In the genomic region with DNA sequence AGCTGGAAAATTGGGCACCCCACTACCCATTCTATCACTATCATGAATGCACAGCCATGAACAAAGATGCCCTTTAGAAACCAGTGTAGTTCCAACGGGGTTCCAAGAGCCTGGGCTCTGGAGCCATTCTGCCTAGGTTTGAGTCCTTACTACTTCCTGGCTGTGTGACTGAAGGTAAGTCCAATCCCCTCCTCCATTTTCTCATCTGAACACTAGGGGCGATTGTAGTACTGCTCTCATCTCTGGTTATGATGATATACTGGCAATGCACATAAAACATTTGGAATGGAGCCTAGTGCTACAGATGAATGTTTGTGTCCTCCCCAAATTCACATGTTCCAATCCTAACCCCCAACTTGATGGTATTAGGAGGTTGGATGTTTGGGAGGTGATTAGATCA, we compare ENCODE assay signal across 24 cellular contexts. TPM values are rescaled to one million over a fixed set of nuclear protein-coding genes. Genes with fewer than 3 reads are reported as not detected.
A peak's percentile ranks its signal among the peaks of the same experiment; 100 is the strongest.
DNase-seq lines count a peak whose midpoint lies in the region; ATAC-seq, FAIRE-seq and TF ChIP-seq lines count a peak whose summit lies in the region.
"Had no signal": no experiment of that assay in that cellular context is flagged by ENCODE, and none has a peak within 500 bp of the region (broad histone marks: within the 10 kb centered on the region; RNA-seq: fewer than 3 reads in every experiment).

No MANE protein-coding gene starts in this region.

- H3K4me3 Mint-ChIP-seq in activated CD4-positive, alpha-beta T cell treated with anti-CD3 and anti-CD28 coated beads for 36 hours, result no peak overlapping the region
- no peak overlapping the region for H3K4me3 Mint-ChIP-seq in HFFc6
- H3K4me3 Mint-ChIP-seq: activated naive CD4-positive, alpha-beta T cell treated with anti-CD3 and anti-CD28 coated beads, Interleukin-2, amount 10 ng/mL, durations not matched to agents 7 days and 5 days; nephron had no signal

- H3K4me1 Mint-ChIP-seq in activated CD4-positive, alpha-beta T cell treated with anti-CD3 and anti-CD28 coated beads for 36 hours, result peaks cover 2% of the 10 kb centered on the region
- H3K4me1 Mint-ChIP-seq in HFFc6 (ENCODE audit: low read depth), result peaks cover 31% of the 10 kb centered on the region
- H3K4me1 Mint-ChIP-seq: activated naive CD4-positive, alpha-beta T cell treated with anti-CD3 and anti-CD28 coated beads, Interleukin-2, amount 10 ng/mL, durations not matched to agents 7 days and 5 days; nephron had no signal

- FAIRE-seq in urothelium cell line (lab: Jason Lieb, UNC), result peak; percentile 40
- FAIRE-seq: H1, keratinocyte had no signal

- CTCF ChIA-PET in activated CD4-positive, alpha-beta T cell treated with anti-CD3 and anti-CD28 coated beads for 36 hours (lab: Charles Lee), result interaction anchor here (0.6 to 1.6 kb wide), 5 partner anchors 10 to 456 kb away, joined by 3 to 6 read pairs (median 3); no protein-coding TSS in a partner anchor

- no peaks in the 10 kb centered on the region for H3K9me3 Mint-ChIP-seq in activated CD4-positive, alpha-beta T cell treated with anti-CD3 and anti-CD28 coated beads for 36 hours (ENCODE audit: low read depth)
- H3K9me3 Mint-ChIP-seq in HFFc6, result no peaks in the 10 kb centered on the region
- H3K9me3 Mint-ChIP-seq: activated naive CD4-positive, alpha-beta T cell treated with anti-CD3 and anti-CD28 coated beads, Interleukin-2, amount 10 ng/mL, durations not matched to agents 7 days and 5 days; nephron had no signal

- peaks cover 2% of the 10 kb centered on the region for H3K27me3 Mint-ChIP-seq in activated CD4-positive, alpha-beta T cell treated with anti-CD3 and anti-CD28 coated beads for 36 hours
- peaks cover 19% of the 10 kb centered on the region for H3K27me3 Mint-ChIP-seq in HFFc6 (ENCODE audit: insufficient read depth)

- no peaks in the 10 kb centered on the region for H3K36me3 Mint-ChIP-seq in activated CD4-positive, alpha-beta T cell treated with anti-CD3 and anti-CD28 coated beads for 36 hours (ENCODE audit: low read depth)
- no peaks in the 10 kb centered on the region for H3K36me3 Mint-ChIP-seq in HFFc6 (ENCODE audit: low read depth)
- H3K36me3 Mint-ChIP-seq: activated naive CD4-positive, alpha-beta T cell treated with anti-CD3 and anti-CD28 coated beads, Interleukin-2, amount 10 ng/mL, durations not matched to agents 7 days and 5 days had no signal

- 0 out of 2 replicates have a peak, but pooled peaks have one; percentile 10 for TF ChIP-seq CTCF in HFFc6 (IDR thresholded peaks at IDR 0.05)

- ATAC-seq in activated CD4-positive, alpha-beta T cell treated with anti-CD3 and anti-CD28 coated beads for 36 hours, result peak; percentile 44
- no peak for ATAC-seq in GM18505 (IDR thresholded peaks at IDR 0.05; ENCODE audit: unreplicated experiment)
- ATAC-seq: body of pancreas, esophagus mucosa had no signal

- no peak overlapping the region for H3K27ac Mint-ChIP-seq in activated CD4-positive, alpha-beta T cell treated with anti-CD3 and anti-CD28 coated beads for 36 hours
- no peak overlapping the region for H3K27ac Mint-ChIP-seq in HFFc6
- H3K27ac Mint-ChIP-seq: activated naive CD4-positive, alpha-beta T cell treated with anti-CD3 and anti-CD28 coated beads, Interleukin-2, amount 10 ng/mL, durations not matched to agents 7 days and 5 days; nephron had no signal

- DNase-seq in activated CD4-positive, alpha-beta T cell treated with anti-CD3 and anti-CD28 coated beads for 36 hours, result no peak
- DNase-seq in activated CD4-positive, alpha-beta T cell treated with anti-CD3 and anti-CD28 coated beads, Interleukin-2, amount 50 U/mL, for 4 hours, result no peak
- DNase-seq in HFFc6 (no peak), SW480 (ENCODE audit: low spot score) (peak; percentile 17), urothelium cell line (ENCODE audit: low spot score) (no peak), NCI-H226 (no peak), cardiac septum (ENCODE audit: low spot score) (no peak)
- DNase-seq: activated CD4-positive, CD25-positive, alpha-beta regulatory T cell treated with anti-CD3 and anti-CD28 coated beads, Interleukin-2, amount 50 U/mL, for 72 hours; activated naive CD4-positive, alpha-beta T cell treated with anti-CD3 and anti-CD28 coated beads, Interleukin-2, amount 10 ng/mL, durations not matched to agents 7 days and 5 days; body of pancreas; DMS79 treated with DMSO at 0.1 percent for 48 hours; dorsolateral prefrontal cortex; mesendoderm; NCI-H1092 treated with DMSO at 0.1 percent for 48 hours; Peyer's patch; stimulated activated CD4-positive, alpha-beta T cell treated with anti-CD3 and anti-CD28 coated beads, Interleukin-15, amount 100 ng/mL, for 24 hours; stomach; T-helper 1 cell; uterus had no signal

- intact Hi-C loops in activated CD4-positive, alpha-beta T cell treated with anti-CD3 and anti-CD28 coated beads for 36 hours (cut with DNase I, micrococcal nuclease), result no loop called here
- intact Hi-C loops in cardiac septum (cut with DNase I), result no loop called here

- POLR2A ChIA-PET in activated CD4-positive, alpha-beta T cell treated with anti-CD3 and anti-CD28 coated beads for 36 hours (lab: Charles Lee), result interaction anchor here (0.6 kb wide), 1 partner anchor 67 kb away, joined by 3 read pairs; no protein-coding TSS in a partner anchor

- TF ChIP-seq POLR2A in GM18505 (IDR thresholded peaks at IDR 0.05; ENCODE audit: borderline replicate concordance, extremely low read depth, insufficient read depth, insufficient read length), result no peak

RNA-seq across cellular contexts. Expression of a gene that starts 28.1 kb away (rescaled TPM):
- total RNA-seq in activated CD4-positive, alpha-beta T cell treated with anti-CD3 and anti-CD28 coated beads for 36 hours, result 1 to 10 TPM; 1.5 to 1.6 TPM
- under 1 TPM in 4 of 6 experiments, not detected in 2; 0.02 to 0.11 (median 0.04) TPM for total RNA-seq in HFFc6 (2021; fragmentation: NEBNext Ultra II Directional; extraction: Animal tissue kit (Norgen Biotek cat#: 25700))
- 9.3 TPM for total RNA-seq in cardiac septum

RNA-seq across cellular contexts. Expression of a gene that starts 49.6 kb away (rescaled TPM):
- total RNA-seq in activated CD4-positive, alpha-beta T cell treated with anti-CD3 and anti-CD28 coated beads for 36 hours, result 1 to 10 TPM; 2.4 to 2.6 TPM
- 1 to 10 TPM; 2.1 to 4.4 (median 2.7) TPM for total RNA-seq in HFFc6 (2021; fragmentation: NEBNext Ultra II Directional; extraction: Animal tissue kit (Norgen Biotek cat#: 25700))
- total RNA-seq in cardiac septum, result 1.6 TPM
